Comparison of ENCODE assay signal across 24 cellular contexts in genomic region chr5:120545951-120546350, GRCh38.
"Had no signal": no experiment of that assay in that cellular context is flagged by ENCODE, and none has a peak within 500 bp of the region (broad histone marks: within the 10 kb centered on the region; RNA-seq: fewer than 3 reads in every experiment).

No MANE protein-coding gene starts in this region.

- H3K9me3 ChIP-seq: adrenal gland, body of pancreas, colonic mucosa, gastroesophageal sphincter, neutrophil, pancreas, right atrium auricular region, spleen, tibial nerve had no signal

- H2AFZ ChIP-seq: hepatocyte had no signal

- H3K4me1 ChIP-seq: adrenal gland, body of pancreas, colonic mucosa, gastroesophageal sphincter, pancreas, right atrium auricular region, spleen, tibial nerve had no signal

- H3K36me3 ChIP-seq: adrenal gland, colonic mucosa, gastroesophageal sphincter, neutrophil, pancreas, right atrium auricular region, spleen, tibial nerve had no signal

- H3K27ac ChIP-seq: adrenal gland, body of pancreas, colonic mucosa, gastroesophageal sphincter, hepatocyte, neutrophil, pancreas, right atrium auricular region, spleen, tibial nerve had no signal

- ATAC-seq: activated CD8-positive, alpha-beta memory T cell treated with anti-CD3 and anti-CD28 coated beads, Interleukin-2, amount 10 ng/mL, durations not matched to agents 7 days and 5 days; activated CD8-positive, alpha-beta T cell treated with anti-CD3 and anti-CD28 coated beads, Interleukin-2, amount 10 ng/mL, durations not matched to agents 7 days and 5 days; activated naive CD4-positive, alpha-beta T cell treated with anti-CD3 and anti-CD28 coated beads, Interleukin-2, amount 50 U/mL, for 72 hours; body of pancreas; effector memory CD8-positive, alpha-beta T cell; gastroesophageal sphincter; left cardiac atrium; pancreas had no signal

- DNase-seq: activated B cell treated with CpG ODN at 0.5 μM for 24 hours; activated CD8-positive, alpha-beta memory T cell treated with anti-CD3 and anti-CD28 coated beads, Interleukin-2, amount 10 ng/mL, durations not matched to agents 7 days and 5 days; activated CD8-positive, alpha-beta T cell treated with anti-CD3 and anti-CD28 coated beads, Interleukin-2, amount 10 ng/mL, durations not matched to agents 7 days and 5 days; activated T-cell treated with anti-CD3 and anti-CD28 coated beads, Interleukin-2, amount 50 U/mL, for 48 hours; adrenal gland; aorta; body of pancreas; colonic mucosa; effector memory CD8-positive, alpha-beta T cell; erythroblast; left cardiac atrium; mammary epithelial cell; naive B cell; nephron progenitor cell; pancreas; spleen; stimulated activated naive CD4-positive, alpha-beta T cell; T-helper 1 cell had no signal

- H3K27me3 ChIP-seq: adrenal gland, body of pancreas, colonic mucosa, gastroesophageal sphincter, hepatocyte, neutrophil, pancreas, right atrium auricular region, spleen, tibial nerve had no signal

- H3K4me2 ChIP-seq: hepatocyte had no signal

- H3K4me3 ChIP-seq: adrenal gland, body of pancreas, colonic mucosa, gastroesophageal sphincter, hepatocyte, pancreas, right atrium auricular region, spleen, tibial nerve had no signal
